Comparison of ENCODE assay signal across 27 cellular contexts in the genomic region with DNA sequence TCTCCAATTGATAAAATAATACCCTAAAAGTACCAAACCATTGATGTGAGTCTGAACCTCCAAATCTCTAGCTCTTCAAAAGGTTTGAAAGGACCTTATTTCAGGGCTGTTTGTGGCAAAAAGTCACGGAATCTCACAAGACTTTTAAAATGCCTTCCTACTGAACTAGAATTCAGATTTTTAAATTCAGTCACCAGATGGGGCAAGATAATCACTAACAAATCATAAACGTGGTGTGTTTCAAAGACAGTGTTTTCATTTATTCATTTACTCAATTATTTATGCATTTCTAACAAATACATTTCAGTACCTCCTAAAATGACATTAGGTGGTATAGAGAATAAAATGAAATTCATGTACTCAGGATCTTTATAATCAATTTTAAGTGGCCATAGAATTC.
DNase-seq lines count a peak whose midpoint lies in the region; ATAC-seq and TF ChIP-seq lines count a peak whose summit lies in the region.
"Had no signal": no experiment of that assay in that cellular context is flagged by ENCODE, and none has a peak within 500 bp of the region (broad histone marks: within the 10 kb centered on the region; RNA-seq: fewer than 3 reads in every experiment).

No MANE protein-coding gene starts in this region.

- TF ChIP-seq CTCF in SK-N-SH (IDR thresholded peaks at IDR 0.05) (no peak; the same call in 1 of the 2 replicates), OCI-LY3 (IDR thresholded peaks at IDR 0.05; ENCODE audit: low read depth, low read length) (peak; percentile 11), dorsolateral prefrontal cortex (IDR thresholded peaks at IDR 0.05 in 54 of 56, conservative IDR thresholded peaks at IDR 0.05 in 2 of 56; ENCODE audit: low read depth in 1 of 56, partially characterized antibody in 56 of 56) (peak in 1 of 56 donors; percentile 34), GM13977 (IDR thresholded peaks at IDR 0.05; ENCODE audit: extremely low read depth, insufficient read depth, missing control alignments) (no peak)

- intact Hi-C loops in dorsolateral prefrontal cortex (cut with DNase I) = no loop called here

- DNase-seq in SK-N-SH = no peak
- DNase-seq in fibroblast of peridontal ligament (ENCODE audit: extremely low read depth) = peak; percentile 31
- no peak for DNase-seq in NCI-H2227 treated with DMSO at 0.1 percent for 48 hours (lab: John Stamatoyannopoulos, UW)
- no peak for DNase-seq in glomerular visceral epithelial cell (ENCODE audit: extremely low spot score)
- DNase-seq in dorsolateral prefrontal cortex = no peak
- DNase-seq in GM13977 (ENCODE audit: low spot score) = no peak
- DNase-seq: activated B cell treated with CpG ODN at 0.5 μM for 24 hours; activated CD4-positive, alpha-beta T cell treated with anti-CD3 and anti-CD28 coated beads, Interleukin-2, amount 50 U/mL, for 4 hours; activated CD8-positive, alpha-beta memory T cell treated with anti-CD3 and anti-CD28 coated beads, Interleukin-2, amount 50 U/mL, for 48 hours; Caco-2; effector CD4-positive, alpha-beta T cell; glutamatergic neuron; HCEC 1CT; kidney glomerular epithelial cell; NCI-H1105 treated with DMSO at 0.1 percent for 48 hours; NCI-H2029; NCI-H226; NCI-H748 treated with DMSO at 0.1 percent for 48 hours; OCI-M1; stimulated activated CD8-positive, alpha-beta memory T cell treated with anti-CD3 and anti-CD28 coated beads, Interleukin-4, amount 100 ng/mL, for 48 hours; T1000; transverse colon had no signal

- WGBS in SK-N-SH (ENCODE audit: low lambda C conversion rate) = 43% methylated on average over 2 of the region's 2 CpGs

- H3F3A ChIP-seq in SK-N-SH (replicated peaks; ENCODE audit: insufficient read depth) = no peaks in the 10 kb centered on the region

- H3K27me3 ChIP-seq in SK-N-SH (ENCODE audit: insufficient read depth) (no peaks in the 10 kb centered on the region), OCI-LY3 (ENCODE audit: low read depth, low read length) (no peaks in the 10 kb centered on the region), dorsolateral prefrontal cortex (peaks cover 0 to 21% (median 0%) of the 10 kb centered on the region in 45 donors)
- H3K27me3 ChIP-seq: BLaER1 treated with 17β-estradiol and CSF1 and Interleukin-3, amounts not matched to agents 10 nM and 100 nM; transverse colon had no signal

- in situ Hi-C loops in GM13977 (cut with MboI; ENCODE audit: low pct_unique_long_range_greater_than_20kb, low sequenced_read_pairs, unreplicated experiment) = no loop called here

- TF ChIP-seq RAD21 in SK-N-SH (IDR thresholded peaks at IDR 0.05; ENCODE audit: low read length) = 0 out of 2 replicates have a peak, but pooled peaks have one; percentile 17

- H3K9ac ChIP-seq in SK-N-SH (no peak overlapping the region), OCI-LY3 (ENCODE audit: low read length) (no peak overlapping the region)
- H3K9ac ChIP-seq: BLaER1 treated with 17β-estradiol and CSF1 and Interleukin-3, amounts not matched to agents 10 nM and 100 nM had no signal

- H4K20me1 ChIP-seq in SK-N-SH (ENCODE audit: insufficient read depth) (no peaks in the 10 kb centered on the region), OCI-LY3 (ENCODE audit: insufficient read depth, low read length) (no peaks in the 10 kb centered on the region)
- H4K20me1 ChIP-seq: BLaER1 treated with 17β-estradiol and CSF1 and Interleukin-3, amounts not matched to agents 10 nM and 100 nM had no signal

- no peak for TF ChIP-seq EP300 in SK-N-SH (IDR thresholded peaks at IDR 0.05; ENCODE audit: borderline replicate concordance in 1 of 2, low read depth in 1 of 2, low read length in 1 of 2)

- CTCF ChIA-PET in SK-N-SH (lab: Yijun Ruan, JAX) = interaction anchor here (0.7 kb wide), 1 partner anchor 98 kb away, joined by 3 read pairs; no protein-coding TSS in a partner anchor

- H3K4me1 ChIP-seq in SK-N-SH (ENCODE audit: control insufficient read depth in 1 of 2, insufficient read depth in 2 of 2, low read depth in 1 of 2, low read length in 1 of 2) (no peaks in the 10 kb centered on the region), OCI-LY3 (ENCODE audit: low read length) (peaks cover 28% of the 10 kb centered on the region)
- H3K4me1 ChIP-seq: Caco-2, transverse colon had no signal

- H3K4me2 ChIP-seq in SK-N-SH (no peak overlapping the region), OCI-LY3 (ENCODE audit: low read length) (no peak overlapping the region)
- H3K4me2 ChIP-seq: BLaER1 treated with 17β-estradiol and CSF1 and Interleukin-3, amounts not matched to agents 10 nM and 100 nM had no signal

- no peak overlapping the region for H3K27ac ChIP-seq in SK-N-SH (ENCODE audit: low read depth in 2 of 2, low read length in 1 of 2)
- no peak overlapping the region for H3K27ac ChIP-seq in OCI-LY3 (ENCODE audit: low read length)
- H3K27ac ChIP-seq in dorsolateral prefrontal cortex = no peak overlapping the region
- H3K27ac ChIP-seq: BLaER1 treated with 17β-estradiol and CSF1 and Interleukin-3, amounts not matched to agents 10 nM and 100 nM; transverse colon had no signal

- H3K4me3 ChIP-seq in SK-N-SH (ENCODE audit: low read depth in 2 of 2, low read length in 1 of 2) (no peak overlapping the region), OCI-LY3 (ENCODE audit: low read length) (no peak overlapping the region), dorsolateral prefrontal cortex (no peak overlapping the region)
- H3K4me3 ChIP-seq: BLaER1 treated with 17β-estradiol and CSF1 and Interleukin-3, amounts not matched to agents 10 nM and 100 nM; lung; transverse colon had no signal

- ATAC-seq in SK-N-SH treated with all-trans-retinoic acid at 6 μM for 48 hours = no peak; the same call in 2 of the 3 replicates
- ATAC-seq: HepG2 had no signal

- POLR2A ChIA-PET in SK-N-SH (lab: Yijun Ruan, JAX) = no interaction called here

- H3K9me3 ChIP-seq in SK-N-SH (no peaks in the 10 kb centered on the region), OCI-LY3 (ENCODE audit: insufficient read depth, low read length) (no peaks in the 10 kb centered on the region)
- H3K9me3 ChIP-seq: BLaER1 treated with 17β-estradiol and CSF1 and Interleukin-3, amounts not matched to agents 10 nM and 100 nM; Caco-2; transverse colon had no signal

- H3K36me3 ChIP-seq in SK-N-SH (replicated peaks in 1 of 2; ENCODE audit: control insufficient read depth in 1 of 2, insufficient read depth in 2 of 2, low read length in 1 of 2) (no peaks in the 10 kb centered on the region), OCI-LY3 (replicated peaks; ENCODE audit: low read depth, low read length) (no peaks in the 10 kb centered on the region)
- H3K36me3 ChIP-seq: BLaER1 treated with 17β-estradiol and CSF1 and Interleukin-3, amounts not matched to agents 10 nM and 100 nM; transverse colon had no signal

- H3K79me2 ChIP-seq in SK-N-SH (ENCODE audit: insufficient read depth) = no peaks in the 10 kb centered on the region
- no peaks in the 10 kb centered on the region for H3K79me2 ChIP-seq in OCI-LY3 (ENCODE audit: low read length)

- H3K9me2 ChIP-seq in SK-N-SH = no peaks in the 10 kb centered on the region

- no peak overlapping the region for H2AFZ ChIP-seq in SK-N-SH (ENCODE audit: low read depth)
- no peak overlapping the region for H2AFZ ChIP-seq in OCI-LY3 (ENCODE audit: low read depth, low read length)

TF ChIP-seq in SK-N-SH, 30 proteins besides CTCF, POLR2A, EP300 and RAD21:
- no peak for TF ChIP-seq PBX3 (IDR thresholded peaks at IDR 0.05)
- no peak for TF ChIP-seq RCOR1 (IDR thresholded peaks at IDR 0.05; ENCODE audit: low read length)
TF ChIP-seq in SK-N-SH: peak in this region for 0.

TF ChIP-seq in SK-N-SH treated with all-trans-retinoic acid at 6 μM for 48 hours, 23 proteins besides CTCF, POLR2A, EP300 and RAD21 (continues in another document):
- TF ChIP-seq ZNF8 (CRISPR knock-in tag; IDR thresholded peaks at IDR 0.05) (no peak), PATZ1 (CRISPR knock-in tag; IDR thresholded peaks at IDR 0.05; ENCODE audit: borderline replicate concordance) (no peak), ZNF565 (CRISPR knock-in tag; conservative IDR thresholded peaks at IDR 0.05; ENCODE audit: low read depth) (no peak), ZFP3 (CRISPR knock-in tag; IDR thresholded peaks at IDR 0.05) (no peak), GLIS3 (CRISPR knock-in tag; IDR thresholded peaks at IDR 0.05) (no peak), RARB (CRISPR knock-in tag; IDR thresholded peaks at IDR 0.05) (no peak), CSRNP3 (CRISPR knock-in tag; IDR thresholded peaks at IDR 0.05) (no peak), ARNTL (CRISPR knock-in tag; IDR thresholded peaks at IDR 0.05; ENCODE audit: borderline replicate concordance, low read depth) (no peak), TCF4 (CRISPR knock-in tag; IDR thresholded peaks at IDR 0.05; ENCODE audit: borderline replicate concordance) (no peak), BACH2 (CRISPR knock-in tag; IDR thresholded peaks at IDR 0.05; ENCODE audit: borderline replicate concordance) (no peak), ZFP30 (CRISPR knock-in tag; IDR thresholded peaks at IDR 0.05) (no peak)
